Comparison of ENCODE assay signal across 10 cellular contexts in genomic region chr1:24683713-24684162, GRCh38. TPM values are rescaled to one million over a fixed set of nuclear protein-coding genes. Genes with fewer than 3 reads are reported as not detected.
DNase-seq lines count a peak whose midpoint lies in the region; ATAC-seq and TF ChIP-seq lines count a peak whose summit lies in the region.
"Had no signal": no experiment of that assay in that cellular context is flagged by ENCODE, and none has a peak within 500 bp of the region (broad histone marks: within the 10 kb centered on the region; RNA-seq: fewer than 3 reads in every experiment).

No MANE protein-coding gene starts in this region.

- POLR2A ChIA-PET in PC-3 (lab: Charles Lee; ENCODE audit: unreplicated experiment) = interaction anchor here (0.6 to 0.8 kb wide), 8 partner anchors 12 to 397 kb away, joined by 3 to 12 read pairs (median 6); partner anchors contain the start of gene CLIC4

- intact Hi-C loops in Calu3 (cut with micrococcal nuclease; ENCODE audit: unreplicated experiment) (loop anchor here (10.0 kb wide), 1 partner anchor 61 kb away; the partner anchor contains the start of gene CLIC4), PC-3 (cut with micrococcal nuclease) (no loop called here), ovary (cut with DNase I) (loop anchor here in 1 of 4 donors (10.0 kb wide), 1 partner anchor 61 kb away; the partner anchor contains the start of gene CLIC4)

- BruUV-seq in Calu3 (replicated peaks; lab: Mats Ljungman, UMichigan) = no TSS peak
- BruUV-seq in PC-3 (replicated peaks; lab: Mats Ljungman, UMichigan) = no TSS peak

- H3K9ac ChIP-seq in PC-3 (ENCODE audit: low read length) = no peak overlapping the region

- no peak for TF ChIP-seq POLR2A in ovary (IDR thresholded peaks at IDR 0.05)

- peaks cover 19% of the 10 kb centered on the region for H3K4me1 Mint-ChIP-seq in Calu3 (ENCODE audit: low read depth, unreplicated experiment)

- H4K20me1 ChIP-seq in PC-3 (ENCODE audit: low read length) = no peaks in the 10 kb centered on the region

- DNase-seq in Calu3 = peak; percentile 53
- DNase-seq in PC-3 = peak; percentile 96
- DNase-seq in fibroblast of gingiva (ENCODE audit: low read depth) = peak; percentile 60
- peak; percentile 97 for DNase-seq in non-pigmented ciliary epithelial cell (ENCODE audit: low read depth)
- DNase-seq in NCI-H146 treated with DMSO at 0.1 percent for 48 hours (lab: John Stamatoyannopoulos, UW; ENCODE audit: unreplicated experiment) = no peak
- no peak for DNase-seq in hippocampal formation (lab: John Stamatoyannopoulos, UW)
- DNase-seq in ovary = no peak
- DNase-seq: DND-41 had no signal

- H3K4me3 ChIP-seq in PC-3 (ENCODE audit: low read length) (no peak overlapping the region; the same call in 1 of the 2 replicates), ovary (no peak overlapping the region)
- H3K4me3 ChIP-seq: esophagus muscularis mucosa had no signal

- H3K36me3 ChIP-seq in PC-3 (ENCODE audit: low read depth, low read length) (no peaks in the 10 kb centered on the region), ovary (no peaks in the 10 kb centered on the region)
- H3K36me3 ChIP-seq: esophagus muscularis mucosa had no signal

- TF ChIP-seq EP300 in ovary (IDR thresholded peaks at IDR 0.05) = no peak

- no peaks in the 10 kb centered on the region for H3K27me3 ChIP-seq in PC-3 (ENCODE audit: low read length)
- no peaks in the 10 kb centered on the region for H3K27me3 ChIP-seq in ovary
- H3K27me3 ChIP-seq: esophagus muscularis mucosa had no signal

- H3K9me3 ChIP-seq in PC-3 (ENCODE audit: low read length) (no peaks in the 10 kb centered on the region), ovary (no peaks in the 10 kb centered on the region)
- H3K9me3 ChIP-seq: esophagus muscularis mucosa had no signal

- no peaks in the 10 kb centered on the region for H3K9me2 ChIP-seq in PC-3 (replicated peaks; ENCODE audit: low read length)

- 8 to 16% (median 10%) methylated on average over 6 of the region's 6 CpGs for WGBS in ovary, 3 donors

- peaks cover 26% of the 10 kb centered on the region for H3K4me1 ChIP-seq in PC-3 (ENCODE audit: insufficient read depth, low read length)
- H3K4me1 ChIP-seq in ovary (ENCODE audit: insufficient read depth) = no peaks in the 10 kb centered on the region

- peaks cover 5% of the 10 kb centered on the region for H3K36me3 Mint-ChIP-seq in Calu3 (ENCODE audit: insufficient read depth, unreplicated experiment)

- TF ChIP-seq CTCF in Calu3 (IDR thresholded peaks at IDR 0.05; ENCODE audit: unreplicated experiment) = no peak
- no peak; the same call in 1 of the 2 replicates for TF ChIP-seq CTCF in PC-3 (conservative IDR thresholded peaks at IDR 0.05; ENCODE audit: low read depth, low read length)
- TF ChIP-seq CTCF in ovary (IDR thresholded peaks at IDR 0.05) = no peak

- H3K9me3 Mint-ChIP-seq in Calu3 (ENCODE audit: low read depth, unreplicated experiment) = no peaks in the 10 kb centered on the region

- ATAC-seq in PC-3 (peak; percentile 90), HG03457 (IDR thresholded peaks at IDR 0.05; ENCODE audit: unreplicated experiment) (no peak)

- peak overlapping the region; percentile 56 for H3K4me3 Mint-ChIP-seq in Calu3 (ENCODE audit: low read depth, unreplicated experiment)

- H3K79me2 ChIP-seq in PC-3 (ENCODE audit: low read length) = no peaks in the 10 kb centered on the region

- no peaks in the 10 kb centered on the region for H3F3A ChIP-seq in PC-3 (ENCODE audit: low read length, unreplicated experiment)

- H3K27me3 Mint-ChIP-seq in Calu3 (ENCODE audit: unreplicated experiment) = no peaks in the 10 kb centered on the region

- CTCF ChIA-PET in Calu3 (lab: Charles Lee) (interaction anchor here (0.5 to 1.5 kb wide), 10 partner anchors 21 to 884 kb away, joined by 3 to 18 read pairs (median 5); partner anchors contain the start of gene CLIC4), PC-3 (lab: Charles Lee) (interaction anchor here (0.5 to 1.8 kb wide), 17 partner anchors 15 to 911 kb away, joined by 3 to 28 read pairs (median 4); partner anchors contain the start of gene CLIC4)

- peak overlapping the region; percentile 61 for H3K4me2 ChIP-seq in PC-3 (ENCODE audit: low read length)

- peak overlapping the region; percentile 28 for H2AFZ ChIP-seq in PC-3 (ENCODE audit: low read length)

- H3K27ac ChIP-seq in PC-3 (ENCODE audit: low read length) (peak overlapping the region; percentile 77), ovary (no peak overlapping the region)
- H3K27ac ChIP-seq: esophagus muscularis mucosa had no signal

- peak overlapping the region; percentile 85 for H3K27ac Mint-ChIP-seq in Calu3 (ENCODE audit: unreplicated experiment)

RNA-seq across cellular contexts. Expression of gene SRRM1, which starts 40.6 kb away (rescaled TPM):
- total RNA-seq in Calu3 (2022) = 122 and 130 TPM in 2 replicates
- total RNA-seq in PC-3 (2014; rRNA removed) = 30.7 and 51.3 TPM in 2 replicates
- 100 to 1,000 TPM; 108 to 154 (median 123) TPM for total RNA-seq in ovary
- 100 to 1,000 TPM in 1 of 2 donors, 10 to 100 TPM in 1; 74.9 to 128 TPM for polyA plus RNA-seq in ovary

Comparison
In these comparisons a context has a peak if more than half of its experiments do, and no peak if none do; other contexts are left out.
1. DNase-seq: peak in Calu3 (single experiment), PC-3 (single experiment), fibroblast of gingiva (single experiment) and non-pigmented ciliary epithelial cell (single experiment); none in NCI-H146 treated with DMSO at 0.1 percent for 48 hours (single experiment), hippocampal formation (0 of 2) and ovary (0 of 5).